ENCODE assay signal across 8 cellular contexts in genomic region chr10:35218339-35218955, GRCh38.
A peak's percentile ranks its signal among the peaks of the same experiment; 100 is the strongest.
DNase-seq lines count a peak whose midpoint lies in the region; ATAC-seq and TF ChIP-seq lines count a peak whose summit lies in the region.

No MANE protein-coding gene starts in this region.

- TF ChIP-seq CTCF in GM12872 (IDR thresholded peaks at IDR 0.05; ENCODE audit: insufficient read depth, low read depth, low read length): peak; percentile 64

- DNase-seq in NCI-H146 treated with DMSO at 0.1 percent for 48 hours (lab: John Stamatoyannopoulos, UW; ENCODE audit: unreplicated experiment) (peak; percentile 65), amygdala (lab: John Stamatoyannopoulos, UW) (peak in 48 of 56 donors; percentile 9 to 90 (median 54)), right cardiac atrium (peak; percentile 80 to 90 (median 85)), skeletal muscle cell (ENCODE audit: low read depth) (peak; percentile 53)
- DNase-seq in T-helper 2 cell treated with Interferon-gamma antibody and Interleukin-4, amounts not matched to agents 5 μg/mL and 100 μg/mL, for 36 hours (ENCODE audit: low spot score): peak; percentile 79

- H3K9me3 Mint-ChIP-seq in T-helper 2 cell treated with Interferon-gamma antibody and Interleukin-4, amounts not matched to agents 5 μg/mL and 100 μg/mL, for 36 hours: no peaks in the 10 kb centered on the region

- no peaks in the 10 kb centered on the region for H3K4me1 ChIP-seq in right cardiac atrium (ENCODE audit: control insufficient read depth, insufficient read depth, low read length)

- H3K4me1 Mint-ChIP-seq in T-helper 2 cell treated with Interferon-gamma antibody and Interleukin-4, amounts not matched to agents 5 μg/mL and 100 μg/mL, for 36 hours (ENCODE audit: low read depth): peaks cover 36% of the 10 kb centered on the region

- H3K4me3 ChIP-seq in right cardiac atrium (ENCODE audit: low read length): no peak overlapping the region
- H3K4me3 ChIP-seq in skeletal muscle cell (ENCODE audit: low read depth, low read length): no peak overlapping the region

- 38% methylated on average over 7 of the region's 7 CpGs for WGBS in right cardiac atrium

- H3K36me3 Mint-ChIP-seq in T-helper 2 cell treated with Interferon-gamma antibody and Interleukin-4, amounts not matched to agents 5 μg/mL and 100 μg/mL, for 36 hours (ENCODE audit: low read depth): peaks cover 4% of the 10 kb centered on the region

- ATAC-seq in HG02642 (IDR thresholded peaks at IDR 0.05; ENCODE audit: poor library complexity, unreplicated experiment) (peak; percentile 82), right cardiac atrium (peak; percentile 78 to 85), GM19324 (IDR thresholded peaks at IDR 0.05; ENCODE audit: low FRiP score, unreplicated experiment) (no peak)

- H3K27me3 Mint-ChIP-seq in T-helper 2 cell treated with Interferon-gamma antibody and Interleukin-4, amounts not matched to agents 5 μg/mL and 100 μg/mL, for 36 hours (ENCODE audit: low read depth): no peaks in the 10 kb centered on the region

- intact Hi-C loops in right cardiac atrium (cut with DNase I): loop anchor here (2.0 to 5.0 kb wide), 2 partner anchors 96 to 100 kb away; no protein-coding TSS in a partner anchor

- H3K9me3 ChIP-seq in right cardiac atrium (ENCODE audit: control insufficient read depth, low read length): no peaks in the 10 kb centered on the region

- H3K27ac Mint-ChIP-seq in T-helper 2 cell treated with Interferon-gamma antibody and Interleukin-4, amounts not matched to agents 5 μg/mL and 100 μg/mL, for 36 hours: peak overlapping the region; percentile 92

- H3K27ac ChIP-seq in right cardiac atrium (ENCODE audit: low read length): no peak overlapping the region

- peak overlapping the region; percentile 76 for H3K4me3 Mint-ChIP-seq in T-helper 2 cell treated with Interferon-gamma antibody and Interleukin-4, amounts not matched to agents 5 μg/mL and 100 μg/mL, for 36 hours

- no peaks in the 10 kb centered on the region for H3K27me3 ChIP-seq in right cardiac atrium (ENCODE audit: control insufficient read depth, insufficient read depth)
